30 cellular contexts compared by ENCODE assay signal in genomic region chr11:115202900-115203552, GRCh38.
"Had no signal": no experiment of that assay in that cellular context is flagged by ENCODE, and none has a peak within 500 bp of the region (broad histone marks: within the 10 kb centered on the region; RNA-seq: fewer than 3 reads in every experiment).

No MANE protein-coding gene starts in this region.

- H3K27me3 Mint-ChIP-seq: activated B cell treated with CpG ODN at 0.5 μM for 24 hours; dendritic cell treated with granulocyte-macrophage colony-stimulating factor and Interleukin-4, amounts not matched to agents 40 ng/mL and 50 ng/mL, for 4 days had no signal

- H3K4me1 ChIP-seq: breast epithelium, esophagus muscularis mucosa, foreskin keratinocyte, pancreas, prostate gland, testis, transverse colon had no signal

- H3K36me3 ChIP-seq: breast epithelium, esophagus muscularis mucosa, heart right ventricle, left ventricle myocardium inferior, pancreas, prostate gland, transverse colon had no signal

- H3K27ac Mint-ChIP-seq: activated B cell treated with CpG ODN at 0.5 μM for 24 hours; activated CD8-positive, alpha-beta memory T cell treated with anti-CD3 and anti-CD28 coated beads, Interleukin-2, amount 10 ng/mL, durations not matched to agents 7 days and 5 days; activated CD8-positive, alpha-beta T cell treated with anti-CD3 and anti-CD28 coated beads, Interleukin-2, amount 10 ng/mL, durations not matched to agents 7 days and 5 days; activated naive CD4-positive, alpha-beta T cell treated with anti-CD3 and anti-CD28 coated beads, Interleukin-2, amount 50 U/mL, for 24 hours; activated naive CD8-positive, alpha-beta T cell treated with anti-CD3 and anti-CD28 coated beads, Interleukin-2, amount 50 U/mL, for 24 hours; activated T-helper 2 cell treated with anti-CD3 and anti-CD28 coated beads, Interferon-gamma antibody, Interleukin-2, Interleukin-4, amounts not matched to agents 10 μg/mL and 5 μg/mL and 100 μg/mL, durations not matched to agents 14 hours and 24 hours and 36 hours; dendritic cell treated with granulocyte-macrophage colony-stimulating factor and Interleukin-4, amounts not matched to agents 40 ng/mL and 50 ng/mL, for 4 days; endodermal cell had no signal

- H3K4me3 Mint-ChIP-seq: activated B cell treated with CpG ODN at 0.5 μM for 24 hours; activated CD8-positive, alpha-beta memory T cell treated with anti-CD3 and anti-CD28 coated beads, Interleukin-2, amount 10 ng/mL, durations not matched to agents 7 days and 5 days; activated CD8-positive, alpha-beta T cell treated with anti-CD3 and anti-CD28 coated beads, Interleukin-2, amount 10 ng/mL, durations not matched to agents 7 days and 5 days; activated naive CD4-positive, alpha-beta T cell treated with anti-CD3 and anti-CD28 coated beads, Interleukin-2, amount 50 U/mL, for 24 hours; activated naive CD8-positive, alpha-beta T cell treated with anti-CD3 and anti-CD28 coated beads, Interleukin-2, amount 50 U/mL, for 24 hours; dendritic cell treated with granulocyte-macrophage colony-stimulating factor and Interleukin-4, amounts not matched to agents 40 ng/mL and 50 ng/mL, for 4 days; endodermal cell had no signal

- DNase-seq: activated B cell treated with CpG ODN at 0.5 μM for 24 hours; activated CD4-positive, alpha-beta T cell treated with anti-CD3 and anti-CD28 coated beads, Interleukin-2, amount 50 U/mL, for 1 hour; activated CD8-positive, alpha-beta memory T cell treated with anti-CD3 and anti-CD28 coated beads, Interleukin-2, amount 10 ng/mL, durations not matched to agents 7 days and 5 days; activated CD8-positive, alpha-beta T cell treated with anti-CD3 and anti-CD28 coated beads, Interleukin-2, amount 10 ng/mL, durations not matched to agents 7 days and 5 days; activated naive CD8-positive, alpha-beta T cell treated with anti-CD3 and anti-CD28 coated beads, Interleukin-2, amount 50 U/mL, for 24 hours; activated T-cell treated with anti-CD3 and anti-CD28 coated beads, Interleukin-2, amount 50 U/mL, for 48 hours; amygdala; central memory CD4-positive, alpha-beta T cell; endodermal cell; foreskin keratinocyte; heart right ventricle; islet precursor cell; left ventricle myocardium inferior; nucleus accumbens; pancreas; retina; stimulated activated CD4-positive, alpha-beta T cell treated with anti-CD3 and anti-CD28 coated beads, Interleukin-12 subunit alpha, Interleukin-12 subunit beta, amount 100 ng/mL, for 4 hours; stimulated activated CD4-positive, alpha-beta T cell treated with anti-CD3 and anti-CD28 coated beads, Interleukin-4, amount 100 ng/mL, for 1 hour; stimulated activated naive CD8-positive, alpha-beta T cell treated with anti-CD3 and anti-CD28 coated beads, Interleukin-15, Interleukin-2, amounts not matched to agents 100 U/mL and 50 U/mL, for 24 hours; T-helper 2 cell; testis; transverse colon had no signal

- H3K9me3 Mint-ChIP-seq: activated B cell treated with CpG ODN at 0.5 μM for 24 hours; activated naive CD4-positive, alpha-beta T cell treated with anti-CD3 and anti-CD28 coated beads, Interleukin-2, amount 50 U/mL, for 24 hours; activated naive CD8-positive, alpha-beta T cell treated with anti-CD3 and anti-CD28 coated beads, Interleukin-2, amount 50 U/mL, for 24 hours; activated T-helper 2 cell treated with anti-CD3 and anti-CD28 coated beads, Interferon-gamma antibody, Interleukin-2, Interleukin-4, amounts not matched to agents 10 μg/mL and 5 μg/mL and 100 μg/mL, durations not matched to agents 14 hours and 24 hours and 36 hours; dendritic cell treated with granulocyte-macrophage colony-stimulating factor and Interleukin-4, amounts not matched to agents 40 ng/mL and 50 ng/mL, for 4 days; endodermal cell had no signal

- H3K36me3 Mint-ChIP-seq: activated naive CD4-positive, alpha-beta T cell treated with anti-CD3 and anti-CD28 coated beads, Interleukin-2, amount 50 U/mL, for 24 hours had no signal

- H3K9me3 ChIP-seq: breast epithelium, esophagus muscularis mucosa, heart right ventricle, left ventricle myocardium inferior, pancreas, prostate gland, testis, transverse colon had no signal

- H3K27me3 ChIP-seq: breast epithelium, esophagus muscularis mucosa, foreskin keratinocyte, heart right ventricle, pancreas, testis, transverse colon had no signal

- H3K4me1 Mint-ChIP-seq: activated B cell treated with CpG ODN at 0.5 μM for 24 hours; activated naive CD4-positive, alpha-beta T cell treated with anti-CD3 and anti-CD28 coated beads, Interleukin-2, amount 50 U/mL, for 24 hours; activated naive CD8-positive, alpha-beta T cell treated with anti-CD3 and anti-CD28 coated beads, Interleukin-2, amount 50 U/mL, for 24 hours had no signal

- H3K4me3 ChIP-seq: breast epithelium, esophagus muscularis mucosa, heart right ventricle, left ventricle myocardium inferior, lung, pancreas, prostate gland, skin epidermis, testis, transverse colon had no signal
